8 cellular contexts compared by ENCODE assay signal in genomic region chr4:145180298-145181090, GRCh38. TPM values are rescaled to one million over a fixed set of nuclear protein-coding genes. Genes with fewer than 3 reads are reported as not detected.
A peak's percentile ranks its signal among the peaks of the same experiment; 100 is the strongest.
DNase-seq lines count a peak whose midpoint lies in the region; ATAC-seq and TF ChIP-seq lines count a peak whose summit lies in the region.

Gene OTUD4 (minus strand): TSS chr4:145180589. CDS start chr4:145179973, 616 bp downstream.

- peaks cover 19 to 35% of the 10 kb centered on the region in 2 donors for H3K4me1 Mint-ChIP-seq in natural killer cell treated with Interleukin-12 subunit alpha and Interleukin-12 subunit beta and Interleukin-15 and Interleukin-18, amount 100 ng/mL, for 72 hours (ENCODE audit: low read depth in 2 of 2)

- H3K36me3 ChIP-seq in RWPE2 (ENCODE audit: low read depth): no peaks in the 10 kb centered on the region; the same call in 1 of the 2 replicates

- H3K27ac Mint-ChIP-seq in natural killer cell treated with Interleukin-12 subunit alpha and Interleukin-12 subunit beta and Interleukin-15 and Interleukin-18, amount 100 ng/mL, for 72 hours: peak within 1 kb of the TSS; percentile 79 to 93

- no peaks in the 10 kb centered on the region for H3K27me3 Mint-ChIP-seq in natural killer cell treated with Interleukin-12 subunit alpha and Interleukin-12 subunit beta and Interleukin-15 and Interleukin-18, amount 100 ng/mL, for 72 hours

- no peaks in the 10 kb centered on the region for H3K9me3 Mint-ChIP-seq in natural killer cell treated with Interleukin-12 subunit alpha and Interleukin-12 subunit beta and Interleukin-15 and Interleukin-18, amount 100 ng/mL, for 72 hours

- H3K9me3 ChIP-seq in RWPE2 (ENCODE audit: severe bottlenecking): no peaks in the 10 kb centered on the region

- peak; percentile 31 for TF ChIP-seq CTCF in RWPE2 (IDR thresholded peaks at IDR 0.05; ENCODE audit: poor library complexity, severe bottlenecking)
- no peak for TF ChIP-seq CTCF in fibroblast of pulmonary artery (IDR thresholded peaks at IDR 0.05; ENCODE audit: low read length, missing control alignments)

- H3K27ac ChIP-seq in RWPE2 (ENCODE audit: poor library complexity, severe bottlenecking): peak within 1 kb of the TSS; percentile 79

- peaks cover 11% of the 10 kb centered on the region for H3K4me1 ChIP-seq in RWPE2 (ENCODE audit: insufficient read depth, poor library complexity, severe bottlenecking)

- H3K4me3 Mint-ChIP-seq in natural killer cell treated with Interleukin-12 subunit alpha and Interleukin-12 subunit beta and Interleukin-15 and Interleukin-18, amount 100 ng/mL, for 72 hours: peak within 1 kb of the TSS; percentile 86

- DNase-seq in ELF-1 (ENCODE audit: low read depth, low spot score): peak; percentile 95
- peak; percentile 91 for DNase-seq in H4 (ENCODE audit: low spot score)
- DNase-seq in LoVo (ENCODE audit: low spot score): peak; percentile 94
- DNase-seq in RWPE2 (ENCODE audit: low spot score): peak; percentile 92
- peak; percentile 92 for DNase-seq in activated T-helper 9 cell treated with anti-CD3 and anti-CD28 coated beads, Interleukin-2, amount 50 U/mL, for 16 hours (ENCODE audit: low read depth)
- DNase-seq in fibroblast of pulmonary artery (ENCODE audit: low read depth): peak; percentile 96
- peak; percentile 99 for DNase-seq in natural killer cell treated with Interleukin-12 subunit alpha and Interleukin-12 subunit beta and Interleukin-15 and Interleukin-18, amount 100 ng/mL, for 72 hours (ENCODE audit: low spot score)
- DNase-seq in stimulated activated naive CD8-positive, alpha-beta T cell treated with anti-CD3 and anti-CD28 coated beads, Interleukin-15, Interleukin-2, amounts not matched to agents 100 U/mL and 50 U/mL, for 24 hours: peak; percentile 94

- no peaks in the 10 kb centered on the region for H3K27me3 ChIP-seq in RWPE2 (ENCODE audit: insufficient read depth, poor library complexity, severe bottlenecking)

- no peaks in the 10 kb centered on the region for H3K36me3 Mint-ChIP-seq in natural killer cell treated with Interleukin-12 subunit alpha and Interleukin-12 subunit beta and Interleukin-15 and Interleukin-18, amount 100 ng/mL, for 72 hours

- ATAC-seq in RWPE2 (ENCODE audit: low read depth): peak; percentile 89
- peak; percentile 95 for ATAC-seq in natural killer cell treated with Interleukin-12 subunit alpha and Interleukin-12 subunit beta and Interleukin-15 and Interleukin-18, amount 100 ng/mL, for 72 hours
- peak; percentile 90 for ATAC-seq in stimulated activated naive CD8-positive, alpha-beta T cell treated with anti-CD3 and anti-CD28 coated beads, Interleukin-15, Interleukin-2, amounts not matched to agents 100 U/mL and 50 U/mL, for 24 hours

- peak within 1 kb of the TSS; percentile 72 for H3K4me3 ChIP-seq in RWPE2 (ENCODE audit: severe bottlenecking)
- peak within 1 kb of the TSS; percentile 85 for H3K4me3 ChIP-seq in fibroblast of pulmonary artery (replicated peaks; ENCODE audit: low read depth, low read length)

RNA-seq across cellular contexts. Expression of gene OTUD4, which starts in this region (rescaled TPM):
- total RNA-seq in H4 (2014; rRNA removed; shearing (Covaris generic)): 6.5 and 10.7 TPM in 2 replicates
- total RNA-seq in natural killer cell treated with Interleukin-12 subunit alpha and Interleukin-12 subunit beta and Interleukin-15 and Interleukin-18, amount 100 ng/mL, for 72 hours: 10 to 100 TPM; 44.1 to 60.8 TPM

Comparison
In these comparisons a context has a peak if more than half of its experiments do, and no peak if none do; other contexts are left out.
1. Peak in every context shown above with its lines: DNase-seq, ATAC-seq, H3K4me3 ChIP-seq and H3K27ac ChIP-seq.